Comparison of ENCODE assay signal across 9 cellular contexts in the genomic region with DNA sequence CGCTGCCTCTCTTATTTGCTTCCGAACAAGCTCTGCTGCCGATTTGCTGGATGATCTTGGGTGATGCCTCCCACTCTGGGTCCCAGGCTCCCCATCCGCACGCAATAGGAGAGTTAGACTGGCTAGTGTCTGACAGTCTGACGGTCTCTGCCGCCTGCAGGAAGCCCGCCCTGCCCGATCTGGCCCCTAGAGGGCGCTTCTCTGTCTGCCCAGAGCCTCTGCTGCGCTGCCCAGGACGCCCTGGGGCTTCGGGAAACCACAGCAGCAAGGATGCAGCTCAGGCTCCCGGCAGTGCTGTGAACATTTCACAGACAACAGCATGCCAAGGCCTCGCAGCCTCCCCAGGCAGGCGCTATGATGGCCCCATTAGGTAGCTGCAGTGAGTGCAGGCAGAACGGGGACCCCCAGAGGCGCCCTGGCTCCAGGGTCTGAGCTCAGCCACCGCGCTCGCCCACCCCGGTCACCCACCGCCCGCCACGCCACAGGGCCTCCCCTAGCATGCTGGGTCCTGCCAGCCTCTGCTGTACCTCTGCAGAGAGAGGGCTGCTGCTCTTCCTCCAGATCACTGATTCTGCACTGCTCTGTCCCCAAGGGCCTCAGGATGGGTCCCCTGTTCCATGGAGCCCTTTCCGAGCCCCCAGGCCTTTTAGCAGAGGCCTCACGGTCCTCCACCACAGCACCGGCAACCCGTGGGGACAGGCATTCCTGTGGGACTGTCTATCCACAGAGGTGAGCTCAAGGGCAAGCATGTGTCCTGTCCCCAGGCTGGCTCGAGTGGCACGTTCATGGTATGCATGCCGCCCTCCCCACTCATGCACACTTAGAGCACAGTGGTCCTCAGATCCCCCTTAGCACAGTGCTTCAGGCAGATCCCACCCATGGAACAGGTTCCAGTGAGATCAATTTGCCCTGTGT. TPM values are rescaled to one million over a fixed set of nuclear protein-coding genes. Genes with fewer than 3 reads are reported as not detected.
A peak's percentile ranks its signal among the peaks of the same experiment; 100 is the strongest.
DNase-seq lines count a peak whose midpoint lies in the region; ATAC-seq, FAIRE-seq and TF ChIP-seq lines count a peak whose summit lies in the region.
"Had no signal": no experiment of that assay in that cellular context is flagged by ENCODE, and none has a peak within 500 bp of the region (broad histone marks: within the 10 kb centered on the region; RNA-seq: fewer than 3 reads in every experiment).

No MANE protein-coding gene starts in this region.

- H3K4me1 ChIP-seq in kidney (ENCODE audit: control insufficient read depth in 1 of 2, insufficient read depth in 1 of 2, low read depth in 1 of 2, low read length in 2 of 2), result peaks cover 8 to 11% of the 10 kb centered on the region in 2 donors

- no peak overlapping the region for H3K9ac ChIP-seq in kidney (ENCODE audit: low read length in 2 of 2)

- H3K27ac ChIP-seq in kidney (ENCODE audit: low read depth in 2 of 2, low read length in 2 of 2), result no peak overlapping the region
- H3K27ac ChIP-seq: skin epidermis had no signal

- intact Hi-C loops in kidney (cut with DNase I), result no loop called here

- FAIRE-seq in bronchial epithelial cell (lab: Jason Lieb, UNC), result no peak
- no peak for FAIRE-seq in kidney (lab: Jason Lieb, UNC)

- H3K4me3 ChIP-seq in bronchial epithelial cell (ENCODE audit: low read depth, low read length) (no peak overlapping the region), kidney (ENCODE audit: low read length in 2 of 2) (no peak overlapping the region)
- H3K4me3 ChIP-seq: skin epidermis had no signal

- DNase-seq in NCI-H2227 (lab: John Stamatoyannopoulos, UW; ENCODE audit: unreplicated experiment) (peak; percentile 17), NCI-H2227 treated with DMSO at 0.1 percent for 48 hours (lab: John Stamatoyannopoulos, UW) (no peak), NCI-H2196 (lab: John Stamatoyannopoulos, UW; ENCODE audit: unreplicated experiment) (peak; percentile 65), bronchial epithelial cell (ENCODE audit: low read depth) (peak; percentile 55), kidney (peak; percentile 93)
- peak; percentile 47 to 76 for DNase-seq in stimulated activated CD4-positive, alpha-beta T cell treated with anti-CD3 and anti-CD28 coated beads, Interleukin-15, amount 100 ng/mL, for 48 hours (ENCODE audit: low read depth in 2 of 2)

- no peaks in the 10 kb centered on the region for H3K9me3 ChIP-seq in kidney (ENCODE audit: control insufficient read depth in 1 of 2, low read length in 2 of 2)

- H3K36me3 ChIP-seq in bronchial epithelial cell (ENCODE audit: control insufficient read depth, insufficient read depth, low read length) (peaks cover 4% of the 10 kb centered on the region), kidney (ENCODE audit: control insufficient read depth in 1 of 2, insufficient read depth in 2 of 2, low read length in 2 of 2) (no peaks in the 10 kb centered on the region)

- no peaks in the 10 kb centered on the region for H3K27me3 ChIP-seq in bronchial epithelial cell (ENCODE audit: control insufficient read depth, insufficient read depth, low read length)

- peak; percentile 77 to 89 for ATAC-seq in activated CD4-positive, CD25-positive, alpha-beta regulatory T cell treated with anti-CD3 and anti-CD28 coated beads, Interleukin-2, amount 50 U/mL, for 24 hours
- ATAC-seq in HG03571 (IDR thresholded peaks at IDR 0.05; ENCODE audit: unreplicated experiment), result no peak

- TF ChIP-seq CTCF in bronchial epithelial cell (IDR thresholded peaks at IDR 0.05; ENCODE audit: insufficient read depth, low read length, severe bottlenecking) (peak; percentile 97), kidney (IDR thresholded peaks at IDR 0.05; ENCODE audit: borderline replicate concordance, extremely low read depth, insufficient read depth) (peak; percentile 84)

RNA-seq across cellular contexts. Expression of a gene that starts 4.3 kb away (rescaled TPM):
- 0.26 and 0.38 TPM in 2 replicates for total RNA-seq in bronchial epithelial cell
- 9.7 TPM for total RNA-seq in kidney
- 27.8 TPM for polyA plus RNA-seq in kidney (ENCODE audit: insufficient read depth, low read depth, low replicate concordance)

RNA-seq across cellular contexts. Expression of a gene that starts 30.8 kb away (rescaled TPM):
- total RNA-seq in bronchial epithelial cell, result 0.26 TPM in 1 of 2 replicates, not detected in the other
- 0.31 TPM for total RNA-seq in kidney
- 0.92 TPM for polyA plus RNA-seq in kidney (ENCODE audit: insufficient read depth, low read depth, low replicate concordance)

RNA-seq across cellular contexts. Expression of a gene that starts 57.5 kb away (rescaled TPM):
- total RNA-seq in bronchial epithelial cell (27.9 and 31.6 TPM in 2 replicates), kidney (43.4 TPM)
- polyA plus RNA-seq in kidney (ENCODE audit: insufficient read depth, low read depth, low replicate concordance), result 28.4 TPM
